15 cellular contexts compared by ENCODE assay signal in the genomic region with DNA sequence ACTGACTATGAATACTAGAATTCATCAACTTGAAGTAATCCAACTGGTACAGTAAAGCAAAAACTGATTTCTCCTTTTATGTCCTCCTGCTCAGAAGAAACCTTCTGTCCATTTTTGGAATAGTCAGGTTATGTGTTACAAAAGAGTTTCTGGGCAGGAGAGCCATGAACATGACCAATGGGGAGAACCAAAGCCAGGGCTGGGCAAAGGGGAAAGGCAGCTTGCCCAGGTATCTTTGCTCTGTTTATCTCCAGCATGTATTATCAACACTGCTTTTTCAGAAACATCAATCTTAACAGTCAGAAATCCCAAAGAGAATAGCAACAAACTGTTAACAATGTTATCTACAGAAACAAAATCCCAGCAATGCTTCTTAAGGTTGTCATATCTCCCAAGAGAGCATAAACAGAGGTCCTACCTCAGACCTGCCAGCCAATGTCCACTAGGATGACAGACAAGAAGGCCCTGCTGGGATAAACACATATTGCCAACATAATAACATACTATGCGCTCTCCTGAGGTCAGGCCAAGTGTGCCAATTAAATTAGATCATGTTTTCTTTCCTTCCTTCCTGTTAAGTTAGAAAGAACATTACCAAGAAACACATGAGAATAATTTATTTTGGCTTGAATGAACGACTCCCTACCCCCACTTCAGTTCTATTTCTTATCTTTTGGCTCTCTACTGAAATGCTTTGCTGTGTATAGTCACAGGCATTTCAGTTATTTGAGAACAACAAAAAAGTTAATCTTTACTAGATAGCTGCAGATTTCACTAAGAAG. TPM values are rescaled to one million over a fixed set of nuclear protein-coding genes. Genes with fewer than 3 reads are reported as not detected.
A peak's percentile ranks its signal among the peaks of the same experiment; 100 is the strongest.
DNase-seq lines count a peak whose midpoint lies in the region; ATAC-seq, FAIRE-seq and TF ChIP-seq lines count a peak whose summit lies in the region.
"Had no signal": no experiment of that assay in that cellular context is flagged by ENCODE, and none has a peak within 500 bp of the region (broad histone marks: within the 10 kb centered on the region; RNA-seq: fewer than 3 reads in every experiment).

No MANE protein-coding gene starts in this region.

- no peaks in the 10 kb centered on the region for H3K27me3 Mint-ChIP-seq in astrocyte (ENCODE audit: low read depth, unreplicated experiment)

- H3K4me3 ChIP-seq in astrocyte (ENCODE audit: insufficient read depth, low read depth, low read length): no peak overlapping the region
- H3K4me3 ChIP-seq: vagina had no signal

- no peaks in the 10 kb centered on the region for H3K9me3 Mint-ChIP-seq in astrocyte (ENCODE audit: unreplicated experiment)
- H3K9me3 Mint-ChIP-seq: CD8-positive, alpha-beta T cell had no signal

- peaks cover 4% of the 10 kb centered on the region for H3K36me3 Mint-ChIP-seq in astrocyte (ENCODE audit: low read depth, unreplicated experiment)

- H3K27me3 ChIP-seq in astrocyte (ENCODE audit: insufficient read depth, low read length): no peaks in the 10 kb centered on the region
- H3K27me3 ChIP-seq: vagina had no signal

- no peak overlapping the region for H3K4me3 Mint-ChIP-seq in astrocyte (ENCODE audit: unreplicated experiment)
- H3K4me3 Mint-ChIP-seq: CD8-positive, alpha-beta T cell had no signal

- H3K79me2 ChIP-seq in astrocyte (ENCODE audit: insufficient read depth, low read length): no peaks in the 10 kb centered on the region

- no peak overlapping the region for H3K27ac Mint-ChIP-seq in astrocyte (ENCODE audit: unreplicated experiment)
- H3K27ac Mint-ChIP-seq: CD8-positive, alpha-beta T cell had no signal

- ATAC-seq in left ventricle myocardium superior: peak; percentile 81
- ATAC-seq in esophagus mucosa: no peak
- no peak for ATAC-seq in left colon
- ATAC-seq: CD8-positive, alpha-beta T cell had no signal

- DNase-seq in GM03348 (ENCODE audit: low spot score) (peak; percentile 16), astrocyte (ENCODE audit: low read depth) (peak; percentile 79), left ventricle myocardium superior (no peak), pulmonary artery endothelial cell (ENCODE audit: low read depth, low spot score) (peak; percentile 79), mucosa of gallbladder (ENCODE audit: low spot score) (no peak), activated T-cell treated with anti-CD3 and anti-CD28 coated beads for 4 hours (no peak), left colon (no peak)
- DNase-seq: activated CD8-positive, alpha-beta memory T cell treated with anti-CD3 and anti-CD28 coated beads, Interleukin-2, amount 50 U/mL, for 4 hours; CD8-positive, alpha-beta T cell; GOT3; NCI-H2081 treated with DMSO at 0.1 percent for 48 hours; retina; T-helper 9 cell had no signal

- peak; percentile 49 for FAIRE-seq in astrocyte (lab: Jason Lieb, UNC)

- H3K36me3 ChIP-seq in astrocyte (ENCODE audit: insufficient read depth, low read length): peaks cover 21% of the 10 kb centered on the region

- H3K9me3 ChIP-seq in astrocyte (ENCODE audit: insufficient read depth, low read depth, low read length): no peaks in the 10 kb centered on the region
- H3K9me3 ChIP-seq: vagina had no signal

- H4K20me1 ChIP-seq in astrocyte (ENCODE audit: insufficient read depth, low read length): peaks cover 6% of the 10 kb centered on the region

- intact Hi-C loops in left ventricle myocardium superior (cut with micrococcal nuclease) (no loop called here), left colon (cut with DNase I, micrococcal nuclease) (no loop called here)

- peaks cover 20% of the 10 kb centered on the region for H3K4me1 Mint-ChIP-seq in astrocyte (ENCODE audit: low read depth, unreplicated experiment)

- peak overlapping the region; percentile 33 for H3K9ac ChIP-seq in astrocyte (ENCODE audit: low read length)

- H3K4me2 ChIP-seq in astrocyte (ENCODE audit: low read length): peak overlapping the region; percentile 18

- H2AFZ ChIP-seq in astrocyte (ENCODE audit: low read depth, low read length): no peak overlapping the region

- H3K27ac ChIP-seq in astrocyte (ENCODE audit: low read depth, low read length): peak overlapping the region; percentile 50
- H3K27ac ChIP-seq: vagina had no signal

- H3K4me1 ChIP-seq in astrocyte (ENCODE audit: insufficient read depth, low read length): peaks cover 21% of the 10 kb centered on the region
- H3K4me1 ChIP-seq: vagina had no signal

- no peak for TF ChIP-seq CTCF in astrocyte (IDR thresholded peaks at IDR 0.05; ENCODE audit: insufficient read depth, low read depth, low read length)

RNA-seq across cellular contexts. Expression of gene BLMH, which starts 28.0 kb away (rescaled TPM):
- total RNA-seq in astrocyte (36.2 TPM in 2 replicates), left ventricle myocardium superior (15.7 TPM), pulmonary artery endothelial cell (56.8 and 67.5 TPM in 2 replicates), mucosa of gallbladder (30.2 TPM), esophagus mucosa (25.4 TPM), left colon (10 to 100 TPM; 17.7 to 18.8 TPM)

RNA-seq across cellular contexts. Expression of gene SLC6A4, which starts 28.2 kb away (rescaled TPM):
- total RNA-seq in astrocyte (not detected in 2 replicates), left ventricle myocardium superior (not detected), pulmonary artery endothelial cell (0.07 and 0.11 TPM in 2 replicates), mucosa of gallbladder (not detected), esophagus mucosa (1.5 TPM), left colon (1 to 10 TPM in 1 of 2 donors, under 1 TPM in 1; 0.79 to 1.1 TPM)
- total RNA-seq: CD8-positive, alpha-beta T cell had no signal

Comparison
In these comparisons a context has a peak if more than half of its experiments do, and no peak if none do; other contexts are left out.
1. DNase-seq: peak in GM03348 (single experiment), astrocyte (single experiment) and pulmonary artery endothelial cell (single experiment); none in left ventricle myocardium superior (single experiment), mucosa of gallbladder (single experiment), activated T-cell treated with anti-CD3 and anti-CD28 coated beads for 4 hours (single experiment) and left colon (0 of 2).